ENCODE assay signal across 8 cellular contexts in genomic region chrX:64204252-64204651, GRCh38. TPM values are rescaled to one million over a fixed set of nuclear protein-coding genes. Genes with fewer than 3 reads are reported as not detected.
DNase-seq lines count a peak whose midpoint lies in the region; ATAC-seq lines count a peak whose summit lies in the region.

No MANE protein-coding gene starts in this region.

- peak overlapping the region; percentile 58 to 86 for H3K4me3 Mint-ChIP-seq in effector memory CD8-positive, alpha-beta T cell
- peak overlapping the region; percentile 84 to 90 (median 86) for H3K4me3 Mint-ChIP-seq in naive B cell

- peak; percentile 17 for DNase-seq in AG20443 (ENCODE audit: low spot score)
- DNase-seq in NCI-H146 (lab: John Stamatoyannopoulos, UW), result peak; percentile 8
- DNase-seq in effector memory CD8-positive, alpha-beta T cell, result no peak
- no peak for DNase-seq in naive B cell
- no peak for DNase-seq in OCI-M2 (lab: John Stamatoyannopoulos, UW; ENCODE audit: unreplicated experiment)
- no peak for DNase-seq in NCI-H1930 (lab: John Stamatoyannopoulos, UW)
- no peak for DNase-seq in NCI-H345 treated with DMSO at 0.1 percent for 48 hours (lab: John Stamatoyannopoulos, UW; ENCODE audit: unreplicated experiment)

- no peak for ATAC-seq in effector memory CD8-positive, alpha-beta T cell (replicated peaks)
- ATAC-seq in naive B cell (ENCODE audit: low read depth in 2 of 2), result no peak
- ATAC-seq in HG03280 (IDR thresholded peaks at IDR 0.05; ENCODE audit: unreplicated experiment), result no peak

- no peaks in the 10 kb centered on the region for H3K27me3 Mint-ChIP-seq in effector memory CD8-positive, alpha-beta T cell
- no peaks in the 10 kb centered on the region for H3K27me3 Mint-ChIP-seq in naive B cell

- peaks cover 13% of the 10 kb centered on the region for H3K36me3 Mint-ChIP-seq in effector memory CD8-positive, alpha-beta T cell (ENCODE audit: insufficient read depth)
- no peaks in the 10 kb centered on the region for H3K36me3 Mint-ChIP-seq in naive B cell

- peaks cover 8 to 16% of the 10 kb centered on the region in 2 donors for H3K4me1 Mint-ChIP-seq in effector memory CD8-positive, alpha-beta T cell (ENCODE audit: low read depth in 2 of 2)
- peaks cover 11 to 22% (median 21%) of the 10 kb centered on the region in 3 donors for H3K4me1 Mint-ChIP-seq in naive B cell

- no peaks in the 10 kb centered on the region for H3K9me3 Mint-ChIP-seq in effector memory CD8-positive, alpha-beta T cell
- H3K9me3 Mint-ChIP-seq in naive B cell, result peaks cover 0 to 2% (median 0%) of the 10 kb centered on the region in 7 donors

- peak overlapping the region in 1 of 2 donors; percentile 20 for H3K27ac Mint-ChIP-seq in effector memory CD8-positive, alpha-beta T cell
- H3K27ac Mint-ChIP-seq in naive B cell, result peak overlapping the region in 2 of 6 donors; percentile 19 to 38

RNA-seq across cellular contexts. Expression of gene AMER1, which starts 1.3 kb away (rescaled TPM):
- under 1 TPM in 4 of 6 donors, not detected in 2; 0.04 to 0.12 (median 0.08) TPM for polyA plus RNA-seq in naive B cell (ENCODE audit: low read depth in 6 of 6)

RNA-seq across cellular contexts. Expression of gene ASB12, which starts 26.2 kb away (rescaled TPM):
- under 1 TPM in 5 of 6 donors, not detected in 1; 0.21 to 0.74 (median 0.39) TPM for polyA plus RNA-seq in naive B cell (ENCODE audit: low read depth in 6 of 6)

Comparison
In these comparisons a context has a peak if more than half of its experiments do, and no peak if none do; other contexts are left out.
1. DNase-seq: peak in AG20443 (single experiment) and NCI-H146 (single experiment); none in effector memory CD8-positive, alpha-beta T cell (0 of 3), naive B cell (single experiment), OCI-M2 (single experiment), NCI-H1930 (0 of 2) and NCI-H345 treated with DMSO at 0.1 percent for 48 hours (single experiment).